9 cellular contexts compared by ENCODE assay signal in the genomic region with DNA sequence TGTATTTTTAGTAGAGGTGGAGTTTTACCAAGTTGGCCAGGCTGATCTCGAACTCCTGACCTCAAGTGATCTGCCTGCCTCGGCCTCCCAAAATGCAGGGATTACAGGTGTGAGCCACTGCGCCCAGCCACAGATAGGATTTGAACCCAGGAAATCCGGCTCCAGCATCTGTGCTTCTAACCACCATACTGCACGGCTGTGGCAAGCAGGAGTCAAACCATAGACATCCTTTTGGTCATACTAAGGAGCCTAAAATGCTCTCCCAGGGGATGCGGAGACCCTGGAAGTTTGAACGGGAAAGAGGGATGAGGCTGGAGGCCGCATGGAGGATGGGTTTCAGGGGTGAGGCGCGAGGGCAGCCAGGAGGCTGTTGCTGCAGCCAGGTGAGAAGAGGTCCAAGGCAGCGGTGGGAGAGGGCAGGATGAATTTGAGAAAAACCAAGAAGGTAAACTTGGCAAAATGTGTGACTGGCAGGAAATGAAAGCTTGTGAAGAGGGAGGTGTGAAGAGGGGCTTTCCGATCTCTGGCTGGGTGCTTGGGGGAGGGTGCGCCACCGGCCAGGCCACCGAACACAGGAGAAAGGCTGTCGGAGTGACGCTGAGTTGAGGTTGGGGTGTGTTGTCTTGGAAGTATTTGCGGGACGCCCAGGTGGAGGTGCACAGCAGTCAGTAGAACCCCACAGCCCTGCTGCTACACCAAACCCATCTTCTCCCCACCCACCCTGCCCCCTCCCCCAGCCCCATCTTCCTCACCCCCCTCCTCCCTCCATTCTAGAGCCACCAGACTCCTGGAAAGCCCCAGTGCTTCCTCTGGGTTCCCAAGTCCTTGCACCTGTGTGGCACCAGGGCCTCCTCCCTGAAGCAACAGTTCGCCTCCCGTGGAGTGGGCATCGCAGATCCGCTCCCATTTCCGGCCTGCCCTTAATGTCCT. TPM values are rescaled to one million over a fixed set of nuclear protein-coding genes. Genes with fewer than 3 reads are reported as not detected.
DNase-seq lines count a peak whose midpoint lies in the region; ATAC-seq, FAIRE-seq and TF ChIP-seq lines count a peak whose summit lies in the region.
"Had no signal": no experiment of that assay in that cellular context is flagged by ENCODE, and none has a peak within 500 bp of the region (broad histone marks: within the 10 kb centered on the region; RNA-seq: fewer than 3 reads in every experiment).

No MANE protein-coding gene starts in this region.

- H3K9me3 ChIP-seq in WERI-Rb-1 (ENCODE audit: severe bottlenecking), result peaks cover 5% of the 10 kb centered on the region
- peaks cover 6% of the 10 kb centered on the region for H3K9me3 ChIP-seq in Karpas-422 (ENCODE audit: low read length)
- peaks cover 6% of the 10 kb centered on the region for H3K9me3 ChIP-seq in left ventricle myocardium inferior (replicated peaks)

- DNase-seq in WERI-Rb-1 (no peak), Karpas-422 (no peak), SKM-1 (lab: John Stamatoyannopoulos, UW; ENCODE audit: unreplicated experiment) (no peak), left ventricle myocardium inferior (no peak), GM12892 (ENCODE audit: insufficient read length) (no peak)
- DNase-seq in activated naive CD8-positive, alpha-beta T cell treated with anti-CD3 and anti-CD28 coated beads, Interleukin-2, amount 50 U/mL, for 16 hours (ENCODE audit: low read depth, low spot score), result peak; percentile 44
- DNase-seq in stimulated activated CD8-positive, alpha-beta memory T cell treated with anti-CD3 and anti-CD28 coated beads, Interleukin-4, amount 100 ng/mL, for 4 hours (ENCODE audit: low read depth in 2 of 2, low spot score in 1 of 2), result peak; percentile 26 to 58

- H3K4me1 ChIP-seq in Karpas-422 (ENCODE audit: low read length) (no peaks in the 10 kb centered on the region), left ventricle myocardium inferior (peaks cover 12% of the 10 kb centered on the region)

- no peaks in the 10 kb centered on the region for H3K9me2 ChIP-seq in Karpas-422 (replicated peaks; ENCODE audit: insufficient read depth, low read length)

- no peaks in the 10 kb centered on the region for H4K20me1 ChIP-seq in Karpas-422 (ENCODE audit: insufficient read depth, low read depth, low read length)

- no peak overlapping the region for H2AFZ ChIP-seq in Karpas-422 (ENCODE audit: low read length)

- H3K4me3 ChIP-seq in WERI-Rb-1 (ENCODE audit: low read depth, low read length) (no peak overlapping the region), Karpas-422 (ENCODE audit: low read length) (no peak overlapping the region), left ventricle myocardium inferior (no peak overlapping the region)

- H3K27me3 ChIP-seq in WERI-Rb-1 (ENCODE audit: insufficient read depth, low read depth, severe bottlenecking) (peaks cover 5% of the 10 kb centered on the region), Karpas-422 (ENCODE audit: low read length) (no peaks in the 10 kb centered on the region; the same call in 1 of the 2 replicates), left ventricle myocardium inferior (ENCODE audit: low read depth) (peaks cover 83% of the 10 kb centered on the region)

- H3K4me2 ChIP-seq in Karpas-422 (ENCODE audit: low read depth, low read length, poor library complexity, severe bottlenecking), result no peak overlapping the region

- intact Hi-C loops in left ventricle myocardium inferior (cut with micrococcal nuclease), result no loop called here

- no peak overlapping the region for H3K9ac ChIP-seq in Karpas-422 (ENCODE audit: low read length)

- TF ChIP-seq POLR2A in GM12892 (IDR thresholded peaks at IDR 0.05; ENCODE audit: low read depth, low read length), result no peak

- H3K79me2 ChIP-seq in Karpas-422 (ENCODE audit: low read length), result no peaks in the 10 kb centered on the region

- TF ChIP-seq CTCF in WERI-Rb-1 (IDR thresholded peaks at IDR 0.05; ENCODE audit: low read depth, low read length) (no peak), left ventricle myocardium inferior (IDR thresholded peaks at IDR 0.05; ENCODE audit: borderline replicate concordance) (no peak)

- peak; percentile 51 for ATAC-seq in GM19397 (IDR thresholded peaks at IDR 0.05; ENCODE audit: unreplicated experiment)

- H3K27ac ChIP-seq in WERI-Rb-1 (peak overlapping the region; percentile 21), Karpas-422 (ENCODE audit: low read length) (no peak overlapping the region), left ventricle myocardium inferior (replicated peaks) (no peak overlapping the region)

- no peaks in the 10 kb centered on the region for H3K36me3 ChIP-seq in WERI-Rb-1
- no peaks in the 10 kb centered on the region for H3K36me3 ChIP-seq in Karpas-422 (ENCODE audit: insufficient read depth, low read length)
- H3K36me3 ChIP-seq in left ventricle myocardium inferior, result no peaks in the 10 kb centered on the region

- FAIRE-seq in GM12892 (lab: Jason Lieb, UNC), result no peak

RNA-seq across cellular contexts. Expression of a gene that starts 23.9 kb away (rescaled TPM):
- 0.45 TPM in 1 of 2 replicates, not detected in the other for total RNA-seq in Karpas-422 (2014; rRNA removed; shearing (Covaris generic); ENCODE audit: low replicate concordance)
- total RNA-seq in left ventricle myocardium inferior, result 179 TPM
- 0.30 TPM for polyA plus RNA-seq in GM12892 (2012; ENCODE audit: missing spikeins)

RNA-seq across cellular contexts. Expression of a gene that starts 24.8 kb away (rescaled TPM):
- not detected in 2 replicates for total RNA-seq in Karpas-422 (2014; rRNA removed; shearing (Covaris generic); ENCODE audit: low replicate concordance)
- not detected for total RNA-seq in left ventricle myocardium inferior
- not detected for polyA plus RNA-seq in GM12892 (2012; ENCODE audit: missing spikeins)
- total RNA-seq: activated T-helper 2 cell treated with anti-CD3 and anti-CD28 coated beads, Interferon-gamma antibody, Interleukin-2, Interleukin-4, amounts not matched to agents 10 μg/mL and 5 μg/mL and 100 μg/mL, durations not matched to agents 14 hours and 24 hours and 36 hours had no signal

RNA-seq across cellular contexts. Expression of a gene that starts 58.8 kb away (rescaled TPM):
- total RNA-seq in Karpas-422 (2014; rRNA removed; shearing (Covaris generic); ENCODE audit: low replicate concordance), result not detected in 2 replicates
- not detected for total RNA-seq in left ventricle myocardium inferior
- not detected for polyA plus RNA-seq in GM12892 (2012; ENCODE audit: missing spikeins)
- total RNA-seq: activated T-helper 2 cell treated with anti-CD3 and anti-CD28 coated beads, Interferon-gamma antibody, Interleukin-2, Interleukin-4, amounts not matched to agents 10 μg/mL and 5 μg/mL and 100 μg/mL, durations not matched to agents 14 hours and 24 hours and 36 hours had no signal

Comparison
In these comparisons a context has a peak if more than half of its experiments do, and no peak if none do; other contexts are left out.
1. DNase-seq: peak in activated naive CD8-positive, alpha-beta T cell treated with anti-CD3 and anti-CD28 coated beads, Interleukin-2, amount 50 U/mL, for 16 hours (single experiment) and stimulated activated CD8-positive, alpha-beta memory T cell treated with anti-CD3 and anti-CD28 coated beads, Interleukin-4, amount 100 ng/mL, for 4 hours (2 of 2); none in WERI-Rb-1 (single experiment), Karpas-422 (single experiment), SKM-1 (single experiment), left ventricle myocardium inferior (single experiment) and GM12892 (single experiment).
2. RNA of a gene that starts 23.9 kb away (total RNA-seq): 179 TPM in left ventricle myocardium inferior (single experiment); 0.45 TPM in Karpas-422; every median in the first group is over 100 times any median in the second.